ENCODE assay signal across 8 cellular contexts in genomic region chr12:6662602-6662905, GRCh38. TPM values are rescaled to one million over a fixed set of nuclear protein-coding genes. Genes with fewer than 3 reads are reported as not detected.
DNase-seq lines count a peak whose midpoint lies in the region; ATAC-seq and TF ChIP-seq lines count a peak whose summit lies in the region.

No MANE protein-coding gene starts in this region.

- H3K27ac ChIP-seq in KOPT-K1 (ENCODE audit: low read depth, low read length, poor library complexity, severe bottlenecking) = peak overlapping the region; percentile 75
- H3K27ac ChIP-seq in colonic mucosa = peak overlapping the region; percentile 32

- H3K9me3 ChIP-seq in KOPT-K1 (ENCODE audit: insufficient read depth, low read length, poor library complexity, severe bottlenecking) (no peaks in the 10 kb centered on the region), colonic mucosa (no peaks in the 10 kb centered on the region)

- no peaks in the 10 kb centered on the region for H3K27me3 Mint-ChIP-seq in mesothelial cell of epicardium (ENCODE audit: low read depth)

- TF ChIP-seq CTCF in colonic mucosa (IDR thresholded peaks at IDR 0.05) (no peak), mesothelial cell of epicardium (IDR thresholded peaks at IDR 0.05; ENCODE audit: unreplicated experiment) (no peak)

- ATAC-seq in HG02938 (IDR thresholded peaks at IDR 0.05; ENCODE audit: unreplicated experiment) (no peak), HG03097 (IDR thresholded peaks at IDR 0.05; ENCODE audit: low FRiP score, unreplicated experiment) (no peak)

- no peaks in the 10 kb centered on the region for H3K4me1 ChIP-seq in colonic mucosa

- no peaks in the 10 kb centered on the region for H3K9me3 Mint-ChIP-seq in mesothelial cell of epicardium

- H3K27ac Mint-ChIP-seq in mesothelial cell of epicardium = peak overlapping the region; percentile 97

- DNase-seq in NCI-H146 (lab: John Stamatoyannopoulos, UW) (peak; percentile 84), NCI-H146 treated with DMSO at 0.1 percent for 48 hours (lab: John Stamatoyannopoulos, UW; ENCODE audit: unreplicated experiment) (no peak), colonic mucosa (no peak), mesothelial cell of epicardium (ENCODE audit: low spot score in 2 of 2, unreplicated experiment in 2 of 2) (no peak), SW 1271 (lab: John Stamatoyannopoulos, UW) (no peak)

- peaks cover 16% of the 10 kb centered on the region for H3K36me3 Mint-ChIP-seq in mesothelial cell of epicardium

- peak overlapping the region; percentile 28 to 83 for H3K9ac ChIP-seq in colonic mucosa (ENCODE audit: low read depth in 2 of 2, low read length in 2 of 2)

- peak overlapping the region; percentile 96 for H3K4me3 Mint-ChIP-seq in mesothelial cell of epicardium

- H3K36me3 ChIP-seq in KOPT-K1 (ENCODE audit: insufficient read depth, low read length) (peaks cover 25% of the 10 kb centered on the region), colonic mucosa (peaks cover 7% of the 10 kb centered on the region)

- intact Hi-C loops in colonic mucosa (cut with DNase I) = loop anchor here (5.0 kb wide), 1 partner anchor 60 kb away; the partner anchor contains the start of gene COPS7A

- peak overlapping the region; percentile 69 for H3K4me3 ChIP-seq in colonic mucosa

- peaks cover 15% of the 10 kb centered on the region for H3K4me1 Mint-ChIP-seq in mesothelial cell of epicardium

- H3K27me3 ChIP-seq in colonic mucosa = no peaks in the 10 kb centered on the region

RNA-seq across cellular contexts. Expression of gene ING4, which starts 0.4 kb away (rescaled TPM):
- total RNA-seq in colonic mucosa = 10 to 100 TPM; 20.0 to 33.8 TPM
- total RNA-seq in mesothelial cell of epicardium = 63.5 to 69.0 TPM (median 64.2 TPM) in 3 replicates

RNA-seq across cellular contexts. Expression of gene ACRBP, which starts 15.3 kb away (rescaled TPM):
- total RNA-seq in colonic mucosa (1 to 10 TPM; 1.6 to 1.9 TPM), mesothelial cell of epicardium (2.7 to 3.7 TPM (median 3.5 TPM) in 3 replicates)

RNA-seq across cellular contexts. Expression of gene ZNF384, which starts 26.6 kb away (rescaled TPM):
- total RNA-seq in colonic mucosa (10 to 100 TPM; 50.0 to 53.6 TPM), mesothelial cell of epicardium (94.9 to 101 TPM (median 96.3 TPM) in 3 replicates)

RNA-seq across cellular contexts. Expression of gene LPAR5, which starts 26.8 kb away (rescaled TPM):
- total RNA-seq in colonic mucosa (10 to 100 TPM; 27.0 to 32.7 TPM), mesothelial cell of epicardium (1.3 to 1.7 TPM (median 1.3 TPM) in 3 replicates)

RNA-seq across cellular contexts. Expression of gene PIANP, which starts 38.1 kb away (rescaled TPM):
- total RNA-seq in colonic mucosa (1 to 10 TPM in 1 of 2 donors, under 1 TPM in 1; 0.44 to 1.2 TPM), mesothelial cell of epicardium (3.7 to 6.0 TPM (median 3.9 TPM) in 3 replicates)
